Comparison of ENCODE assay signal across 9 cellular contexts in the genomic region with DNA sequence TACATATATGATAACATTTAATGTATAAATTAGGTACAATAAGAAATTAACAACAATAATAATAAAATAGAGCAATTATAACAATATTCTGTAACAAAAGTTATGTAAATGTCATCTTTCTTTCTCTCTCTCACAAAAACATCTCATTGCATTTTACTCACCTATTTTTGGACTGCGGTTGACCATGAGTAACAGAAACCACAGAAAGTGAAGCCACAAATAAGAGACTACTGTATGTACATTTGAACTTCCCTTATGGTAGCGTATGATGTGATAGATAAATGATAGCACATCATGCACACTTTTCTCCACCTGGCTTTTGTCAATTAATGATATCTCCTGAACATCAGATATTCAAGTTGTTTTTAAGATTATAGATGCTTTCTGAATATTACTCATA.
DNase-seq lines count a peak whose midpoint lies in the region; ATAC-seq and TF ChIP-seq lines count a peak whose summit lies in the region.
"Had no signal": no experiment of that assay in that cellular context is flagged by ENCODE, and none has a peak within 500 bp of the region (broad histone marks: within the 10 kb centered on the region; RNA-seq: fewer than 3 reads in every experiment).

No MANE protein-coding gene starts in this region.

- H3K9me3 ChIP-seq in CD4-positive, CD25-positive, alpha-beta regulatory T cell (ENCODE audit: control insufficient read depth in 2 of 2, low read length in 2 of 2): no peaks in the 10 kb centered on the region
- no peaks in the 10 kb centered on the region for H3K9me3 ChIP-seq in esophagus squamous epithelium
- H3K9me3 ChIP-seq: lower lobe of right lung had no signal

- no peaks in the 10 kb centered on the region for H3K36me3 ChIP-seq in CD4-positive, CD25-positive, alpha-beta regulatory T cell (ENCODE audit: control insufficient read depth, insufficient read depth, low read length)
- H3K36me3 ChIP-seq in esophagus squamous epithelium: no peaks in the 10 kb centered on the region
- H3K36me3 ChIP-seq: lower lobe of right lung had no signal

- no peak overlapping the region for H3K4me3 ChIP-seq in CD4-positive, CD25-positive, alpha-beta regulatory T cell (ENCODE audit: low read depth, low read length)
- H3K4me3 ChIP-seq in esophagus squamous epithelium: no peak overlapping the region
- H3K4me3 ChIP-seq: lower lobe of right lung had no signal

- H3K36me3 Mint-ChIP-seq in CD4-positive, CD25-positive, alpha-beta regulatory T cell: no peaks in the 10 kb centered on the region

- no peak overlapping the region for H3K27ac Mint-ChIP-seq in CD4-positive, CD25-positive, alpha-beta regulatory T cell

- peaks cover 3% of the 10 kb centered on the region for H3K27me3 ChIP-seq in CD4-positive, CD25-positive, alpha-beta regulatory T cell (ENCODE audit: control insufficient read depth, insufficient read depth, low read length)
- H3K27me3 ChIP-seq in esophagus squamous epithelium: no peaks in the 10 kb centered on the region

- H3K4me1 Mint-ChIP-seq in CD4-positive, CD25-positive, alpha-beta regulatory T cell: peaks cover 6 to 10% (median 8%) of the 10 kb centered on the region in 4 donors

- TF ChIP-seq CTCF in esophagus squamous epithelium (IDR thresholded peaks at IDR 0.05): no peak

- intact Hi-C loops in esophagus squamous epithelium (cut with DNase I): no loop called here

- H3K9me3 Mint-ChIP-seq in CD4-positive, CD25-positive, alpha-beta regulatory T cell: peaks cover 0 to 2% (median 0%) of the 10 kb centered on the region in 7 donors

- peak; percentile 89 to 91 for ATAC-seq in CD4-positive, CD25-positive, alpha-beta regulatory T cell (ENCODE audit: low read depth in 2 of 2)
- peak; percentile 100 for ATAC-seq in GM19043 (IDR thresholded peaks at IDR 0.05; ENCODE audit: low read depth, unreplicated experiment)
- ATAC-seq in HG03064 (IDR thresholded peaks at IDR 0.05; ENCODE audit: low read depth, unreplicated experiment): peak; percentile 92
- ATAC-seq: lower lobe of right lung had no signal

- TF ChIP-seq POLR2A in esophagus squamous epithelium (IDR thresholded peaks at IDR 0.05): no peak

- H3K27me3 Mint-ChIP-seq in CD4-positive, CD25-positive, alpha-beta regulatory T cell: peaks cover 12% of the 10 kb centered on the region

- no peak overlapping the region for H3K27ac ChIP-seq in CD4-positive, CD25-positive, alpha-beta regulatory T cell (ENCODE audit: insufficient read depth, low read length, poor library complexity, severe bottlenecking)
- H3K27ac ChIP-seq in esophagus squamous epithelium: no peak overlapping the region
- H3K27ac ChIP-seq: lower lobe of right lung had no signal

- peak in 2 of 3 donors; percentile 37 to 56 for DNase-seq in CD4-positive, CD25-positive, alpha-beta regulatory T cell
- peak; percentile 51 for DNase-seq in RPMI8226
- DNase-seq in esophagus squamous epithelium (lab: John Stamatoyannopoulos, UW): no peak
- DNase-seq in GM19240 (ENCODE audit: insufficient read length, low spot score): no peak
- DNase-seq in HPDE6-E6E7 (ENCODE audit: extremely low spot score): no peak
- DNase-seq in NCI-H446 treated with DMSO at 0.1 percent for 48 hours (lab: John Stamatoyannopoulos, UW): no peak
- DNase-seq: lower lobe of right lung had no signal

- H3K4me3 Mint-ChIP-seq in CD4-positive, CD25-positive, alpha-beta regulatory T cell: peak overlapping the region in 1 of 4 donors; percentile 5

- WGBS in esophagus squamous epithelium, 2 donors: 79 to 90% methylated on average over 2 of the region's 2 CpGs

- H3K4me1 ChIP-seq in CD4-positive, CD25-positive, alpha-beta regulatory T cell (ENCODE audit: control insufficient read depth, insufficient read depth, low read length, poor library complexity, severe bottlenecking): peaks cover 7% of the 10 kb centered on the region
- no peaks in the 10 kb centered on the region for H3K4me1 ChIP-seq in esophagus squamous epithelium
- H3K4me1 ChIP-seq: lower lobe of right lung had no signal

Comparison
In these comparisons a context has a peak if more than half of its experiments do, and no peak if none do; other contexts are left out.
1. DNase-seq: peak in CD4-positive, CD25-positive, alpha-beta regulatory T cell (2 of 3) and RPMI8226 (single experiment); none in esophagus squamous epithelium (single experiment), GM19240 (single experiment), HPDE6-E6E7 (single experiment) and NCI-H446 treated with DMSO at 0.1 percent for 48 hours (single experiment).
2. Peak in every context shown above with its lines, with median percentiles within 50 percentile points of each other: ATAC-seq.